ENCODE assay signal across 15 cellular contexts in genomic region chr12:103462675-103463074, GRCh38. TPM values are rescaled to one million over a fixed set of nuclear protein-coding genes. Genes with fewer than 3 reads are reported as not detected.
DNase-seq lines count a peak whose midpoint lies in the region; ATAC-seq and TF ChIP-seq lines count a peak whose summit lies in the region.
"Had no signal": no experiment of that assay in that cellular context is flagged by ENCODE, and none has a peak within 500 bp of the region (broad histone marks: within the 10 kb centered on the region; RNA-seq: fewer than 3 reads in every experiment).

No MANE protein-coding gene starts in this region.

- peak; percentile 44 for DNase-seq in GM20000 (ENCODE audit: low spot score)
- DNase-seq in MCF 10A (ENCODE audit: unreplicated experiment), result no peak
- DNase-seq in NCI-H774 (lab: John Stamatoyannopoulos, UW), result no peak
- DNase-seq in CD8-positive, alpha-beta T cell, result no peak
- no peak for DNase-seq in EL
- DNase-seq: activated T-cell treated with anti-CD3 and anti-CD28 coated beads, Interleukin-2, amount 50 U/mL, for 1 hour; C1 segment of cervical spinal cord; erythroblast; mucosa of descending colon; NCI-H510A; SHP77 treated with DMSO at 0.1 percent for 48 hours had no signal

- no peak for TF ChIP-seq CTCF in GM20000 (IDR thresholded peaks at IDR 0.05; ENCODE audit: extremely low read depth, missing control alignments)
- TF ChIP-seq CTCF in MCF 10A (IDR thresholded peaks at IDR 0.05; ENCODE audit: unreplicated experiment), result no peak
- no peak for TF ChIP-seq CTCF in CD8-positive, alpha-beta T cell (IDR thresholded peaks at IDR 0.05)

- H3K4me1 Mint-ChIP-seq in MCF 10A (ENCODE audit: insufficient read depth, unreplicated experiment), result no peaks in the 10 kb centered on the region
- H3K4me1 Mint-ChIP-seq in CD8-positive, alpha-beta T cell (ENCODE audit: low read depth), result no peaks in the 10 kb centered on the region

- no peak overlapping the region for H3K27ac Mint-ChIP-seq in MCF 10A (ENCODE audit: low read depth, unreplicated experiment)
- no peak overlapping the region for H3K27ac Mint-ChIP-seq in CD8-positive, alpha-beta T cell

- no peaks in the 10 kb centered on the region for H3K9me3 ChIP-seq in CD8-positive, alpha-beta T cell (ENCODE audit: low read length)

- no peaks in the 10 kb centered on the region for H3K27me3 Mint-ChIP-seq in MCF 10A (ENCODE audit: insufficient read depth, unreplicated experiment)
- no peaks in the 10 kb centered on the region for H3K27me3 Mint-ChIP-seq in CD8-positive, alpha-beta T cell (ENCODE audit: low read depth)

- no peak overlapping the region for H3K27ac ChIP-seq in CD8-positive, alpha-beta T cell (ENCODE audit: low read depth, low read length)

- peak; percentile 97 for ATAC-seq in GM18511 (IDR thresholded peaks at IDR 0.05; ENCODE audit: unreplicated experiment)
- ATAC-seq in HG02885 (IDR thresholded peaks at IDR 0.05; ENCODE audit: poor library complexity, unreplicated experiment), result peak; percentile 97
- peak; percentile 96 for ATAC-seq in HG03521 (IDR thresholded peaks at IDR 0.05; ENCODE audit: unreplicated experiment)
- no peak for ATAC-seq in CD8-positive, alpha-beta T cell
- ATAC-seq: mucosa of descending colon had no signal

- no peak overlapping the region for H3K4me3 ChIP-seq in CD8-positive, alpha-beta T cell (ENCODE audit: low read depth, low read length)
- H3K4me3 ChIP-seq: mucosa of descending colon had no signal

- CTCF ChIA-PET in MCF 10A (lab: Yijun Ruan, JAX), result interaction anchor here (0.7 kb wide), 1 partner anchor 251 kb away, joined by 3 read pairs; no protein-coding TSS in a partner anchor
- CTCF ChIA-PET in CD8-positive, alpha-beta T cell (lab: Charles Lee), result interaction anchor here (1.4 kb wide), 1 partner anchor 8 kb away, joined by 3 read pairs; no protein-coding TSS in a partner anchor

- H3K4me1 ChIP-seq in CD8-positive, alpha-beta T cell (ENCODE audit: insufficient read depth, low read length), result no peaks in the 10 kb centered on the region

- intact Hi-C loops in MCF 10A (cut with micrococcal nuclease), result no loop called here
- intact Hi-C loops in CD8-positive, alpha-beta T cell (cut with DNase I, micrococcal nuclease), result no loop called here

- POLR2A ChIA-PET in MCF 10A (lab: Yijun Ruan, JAX), result no interaction called here
- POLR2A ChIA-PET in CD8-positive, alpha-beta T cell (lab: Charles Lee), result interaction anchor here (1.5 kb wide), 1 partner anchor 21 kb away, joined by 3 read pairs; no protein-coding TSS in a partner anchor

- H3K9me3 Mint-ChIP-seq in MCF 10A (ENCODE audit: unreplicated experiment), result peaks cover 8% of the 10 kb centered on the region
- H3K9me3 Mint-ChIP-seq in CD8-positive, alpha-beta T cell, result peaks cover 12% of the 10 kb centered on the region

- BruUV-seq in MCF 10A (replicated peaks; lab: Mats Ljungman, UMichigan), result no TSS peak

- H3K4me3 Mint-ChIP-seq in MCF 10A (ENCODE audit: unreplicated experiment), result no peak overlapping the region
- H3K4me3 Mint-ChIP-seq in CD8-positive, alpha-beta T cell, result no peak overlapping the region

- no peaks in the 10 kb centered on the region for H3K36me3 ChIP-seq in CD8-positive, alpha-beta T cell (ENCODE audit: insufficient read depth, low read length)

- no peaks in the 10 kb centered on the region for H3K27me3 ChIP-seq in CD8-positive, alpha-beta T cell (ENCODE audit: insufficient read depth, low read length)

- no peaks in the 10 kb centered on the region for H3K36me3 Mint-ChIP-seq in MCF 10A (ENCODE audit: insufficient read depth, unreplicated experiment)
- no peaks in the 10 kb centered on the region for H3K36me3 Mint-ChIP-seq in CD8-positive, alpha-beta T cell

RNA-seq across cellular contexts. Expression of gene C12orf42, which starts 33.1 kb away (rescaled TPM):
- not detected in 2 replicates for total RNA-seq in MCF 10A (2022)
- total RNA-seq in CD8-positive, alpha-beta T cell, result 1 to 10 TPM; 5.5 to 8.8 TPM
- total RNA-seq: pulmonary artery endothelial cell had no signal
